In genomic region chr9:94222870-94223269, GRCh38 we compare ENCODE assay signal across 23 cellular contexts.
"Had no signal": no experiment of that assay in that cellular context is flagged by ENCODE, and none has a peak within 500 bp of the region (broad histone marks: within the 10 kb centered on the region; RNA-seq: fewer than 3 reads in every experiment).

No MANE protein-coding gene starts in this region.

- H3K4me2 ChIP-seq: hepatocyte had no signal

- H3K4me3 ChIP-seq: esophagus squamous epithelium, hepatocyte, mucosa of descending colon, spleen, testis, tibial nerve, upper lobe of right lung, vagina had no signal

- DNase-seq: cortex of kidney; effector memory CD4-positive, alpha-beta T cell; esophagus squamous epithelium; foreskin fibroblast; kidney glomerular epithelial cell; mucosa of descending colon; naive thymus-derived CD8-positive, alpha-beta T cell; posterior cingulate gyrus; spleen; stimulated activated CD4-positive, alpha-beta T cell treated with anti-CD3 and anti-CD28 coated beads, Interleukin-2, amount 100 ng/mL, for 24 hours; stimulated activated CD4-positive, alpha-beta T cell treated with anti-CD3 and anti-CD28 coated beads, Interleukin-4, amount 100 ng/mL, for 4 hours; stimulated activated naive B cell treated with anti-CD40 and anti-IgM and Interleukin-4, amounts not matched to agents 10 μg/mL and 1 μg/mL and 100 μg/mL, for 72 hours; stimulated activated naive CD8-positive, alpha-beta T cell treated with anti-CD3 and anti-CD28 coated beads, Interleukin-15, amount 100 ng/mL, for 72 hours; testis; upper lobe of right lung had no signal

- H3K36me3 ChIP-seq: esophagus squamous epithelium, spleen, tibial nerve, upper lobe of right lung, vagina had no signal

- H2AFZ ChIP-seq: hepatocyte had no signal

- H3K27me3 ChIP-seq: esophagus squamous epithelium, hepatocyte, testis, tibial nerve, upper lobe of right lung, vagina had no signal

- H3K79me2 ChIP-seq: hepatocyte had no signal

- H3K4me1 ChIP-seq: esophagus squamous epithelium, spleen, testis, tibial nerve, upper lobe of right lung, vagina had no signal

- ATAC-seq: left lobe of liver; mucosa of descending colon; naive thymus-derived CD8-positive, alpha-beta T cell; sciatic nerve; stimulated activated naive B cell treated with anti-CD40 and anti-IgM and Interleukin-4, amounts not matched to agents 10 μg/mL and 1 μg/mL and 100 μg/mL, for 72 hours; stimulated activated naive CD8-positive, alpha-beta T cell treated with anti-CD3 and anti-CD28 coated beads, Interleukin-15, amount 100 ng/mL, for 72 hours; upper lobe of right lung had no signal

- H3K9me3 ChIP-seq: mucosa of descending colon, testis, upper lobe of right lung, vagina had no signal

- FAIRE-seq: endometrium, islet of Langerhans had no signal

- H3K27ac ChIP-seq: epithelial cell of prostate, esophagus squamous epithelium, hepatocyte, spleen, testis, tibial nerve, upper lobe of right lung, vagina had no signal
